23 cellular contexts compared by ENCODE assay signal in genomic region chr17:76434870-76435269, GRCh38. TPM values are rescaled to one million over a fixed set of nuclear protein-coding genes. Genes with fewer than 3 reads are reported as not detected.
DNase-seq lines count a peak whose midpoint lies in the region; ATAC-seq and TF ChIP-seq lines count a peak whose summit lies in the region.
"Had no signal": no experiment of that assay in that cellular context is flagged by ENCODE, and none has a peak within 500 bp of the region (broad histone marks: within the 10 kb centered on the region; RNA-seq: fewer than 3 reads in every experiment).

No MANE protein-coding gene starts in this region.

- no peaks in the 10 kb centered on the region for H3K4me1 ChIP-seq in Caco-2
- no peaks in the 10 kb centered on the region for H3K4me1 ChIP-seq in prostate gland (replicated peaks)
- H3K4me1 ChIP-seq: BE2C, SJCRH30 had no signal

- no peaks in the 10 kb centered on the region for H3K27me3 Mint-ChIP-seq in Caco-2 (ENCODE audit: insufficient read depth, unreplicated experiment)

- no peaks in the 10 kb centered on the region for H3K36me3 ChIP-seq in Caco-2 (ENCODE audit: control insufficient read depth, insufficient read depth, low read length)
- H3K36me3 ChIP-seq in prostate gland, result no peaks in the 10 kb centered on the region
- H3K36me3 ChIP-seq: BE2C had no signal

- intact Hi-C loops in Caco-2 (cut with micrococcal nuclease; ENCODE audit: unreplicated experiment) (no loop called here), prostate gland (cut with DNase I) (no loop called here)

- POLR2A ChIA-PET in Caco-2 (lab: Charles Lee), result no interaction called here

- H3K36me3 Mint-ChIP-seq in Caco-2 (ENCODE audit: insufficient read depth, unreplicated experiment), result no peaks in the 10 kb centered on the region
- peaks cover 8% of the 10 kb centered on the region for H3K36me3 Mint-ChIP-seq in stimulated activated effector memory CD8-positive, alpha-beta T cell treated with anti-CD3 and anti-CD28 coated beads, Interleukin-12 subunit alpha, Interleukin-12 subunit beta, amount 100 ng/mL, for 72 hours

- H3K9me3 ChIP-seq in Caco-2 (no peaks in the 10 kb centered on the region), prostate gland (no peaks in the 10 kb centered on the region)
- H3K9me3 ChIP-seq: BE2C, SJCRH30 had no signal

- H3K27ac ChIP-seq in VCaP (peak overlapping the region; percentile 32), prostate gland (no peak overlapping the region)
- H3K27ac ChIP-seq: 22Rv1, SJCRH30 had no signal

- ATAC-seq in stimulated activated effector memory CD8-positive, alpha-beta T cell treated with anti-CD3 and anti-CD28 coated beads, Interleukin-12 subunit alpha, Interleukin-12 subunit beta, amount 100 ng/mL, for 72 hours, result no peak
- no peak for ATAC-seq in HG03521 (IDR thresholded peaks at IDR 0.05; ENCODE audit: unreplicated experiment)
- ATAC-seq: CD8-positive, alpha-beta T cell; GM12878 had no signal

- WGBS in prostate gland, result 78% methylated on average over 7 of the region's 7 CpGs

- TF ChIP-seq CTCF in Caco-2 (IDR thresholded peaks at IDR 0.05; ENCODE audit: insufficient read depth in 1 of 2, low read depth in 1 of 2, low read length in 1 of 2, severe bottlenecking in 1 of 2, unreplicated experiment in 1 of 2), result no peak
- TF ChIP-seq CTCF in VCaP (conservative IDR thresholded peaks at IDR 0.05), result no peak
- TF ChIP-seq CTCF in fibroblast of mammary gland (conservative IDR thresholded peaks at IDR 0.05; ENCODE audit: control insufficient read depth, insufficient read depth, low read depth, low read length), result no peak
- TF ChIP-seq CTCF in prostate gland (IDR thresholded peaks at IDR 0.05), result no peak

- H3K4me3 ChIP-seq in Caco-2 (ENCODE audit: low read depth, low read length), result no peak overlapping the region
- no peak overlapping the region for H3K4me3 ChIP-seq in fibroblast of mammary gland (ENCODE audit: control insufficient read depth, low read depth, low read length)
- no peak overlapping the region for H3K4me3 ChIP-seq in prostate gland
- H3K4me3 ChIP-seq: GM12878, SJCRH30 had no signal

- CTCF ChIA-PET in Caco-2 (lab: Charles Lee), result interaction anchor here (1.0 kb wide), 2 partner anchors 23 to 49 kb away, joined by 3 to 6 read pairs; no protein-coding TSS in a partner anchor

- peak overlapping the region; percentile 26 for H3K27ac Mint-ChIP-seq in Caco-2 (ENCODE audit: unreplicated experiment)
- H3K27ac Mint-ChIP-seq in stimulated activated effector memory CD8-positive, alpha-beta T cell treated with anti-CD3 and anti-CD28 coated beads, Interleukin-12 subunit alpha, Interleukin-12 subunit beta, amount 100 ng/mL, for 72 hours, result no peak overlapping the region
- H3K27ac Mint-ChIP-seq: CD8-positive, alpha-beta T cell; HFFc6 had no signal

- H3K4me3 Mint-ChIP-seq in Caco-2 (ENCODE audit: unreplicated experiment), result no peak overlapping the region
- H3K4me3 Mint-ChIP-seq in stimulated activated effector memory CD8-positive, alpha-beta T cell treated with anti-CD3 and anti-CD28 coated beads, Interleukin-12 subunit alpha, Interleukin-12 subunit beta, amount 100 ng/mL, for 72 hours, result no peak overlapping the region
- H3K4me3 Mint-ChIP-seq: CD8-positive, alpha-beta T cell; HFFc6 had no signal

- H3K9me3 Mint-ChIP-seq in Caco-2 (ENCODE audit: unreplicated experiment), result no peaks in the 10 kb centered on the region
- H3K9me3 Mint-ChIP-seq in stimulated activated effector memory CD8-positive, alpha-beta T cell treated with anti-CD3 and anti-CD28 coated beads, Interleukin-12 subunit alpha, Interleukin-12 subunit beta, amount 100 ng/mL, for 72 hours, result no peaks in the 10 kb centered on the region
- H3K9me3 Mint-ChIP-seq: CD8-positive, alpha-beta T cell; HFFc6 had no signal

- peaks cover 22% of the 10 kb centered on the region for H3K4me1 Mint-ChIP-seq in Caco-2 (ENCODE audit: low read depth, unreplicated experiment)
- peaks cover 36% of the 10 kb centered on the region for H3K4me1 Mint-ChIP-seq in stimulated activated effector memory CD8-positive, alpha-beta T cell treated with anti-CD3 and anti-CD28 coated beads, Interleukin-12 subunit alpha, Interleukin-12 subunit beta, amount 100 ng/mL, for 72 hours

- peak; percentile 26 for DNase-seq in DMS53 (lab: John Stamatoyannopoulos, UW)
- no peak for DNase-seq in DMS53 treated with DMSO at 0.1 percent for 48 hours (lab: John Stamatoyannopoulos, UW; ENCODE audit: unreplicated experiment)
- DNase-seq in Caco-2, result no peak
- DNase-seq in fibroblast of mammary gland (ENCODE audit: low read depth), result peak; percentile 30
- DNase-seq in prostate gland (ENCODE audit: low spot score), result no peak
- DNase-seq in stimulated activated effector memory CD8-positive, alpha-beta T cell treated with anti-CD3 and anti-CD28 coated beads, Interleukin-12 subunit alpha, Interleukin-12 subunit beta, amount 100 ng/mL, for 72 hours (ENCODE audit: low spot score in 2 of 2), result no peak
- DNase-seq: BE2C; CD8-positive, alpha-beta T cell; DND-41; GDM1; HFFc6; KBM-7; NCI-H1436; NCI-H2029; NCI-H2171 treated with DMSO at 0.1 percent for 48 hours; RPMI8226; SJCRH30 had no signal

- H3K27me3 ChIP-seq in Caco-2 (replicated peaks; ENCODE audit: control insufficient read depth, insufficient read depth, low read length), result no peaks in the 10 kb centered on the region
- H3K27me3 ChIP-seq in prostate gland (replicated peaks; ENCODE audit: insufficient read depth), result no peaks in the 10 kb centered on the region
- H3K27me3 ChIP-seq: BE2C, SJCRH30 had no signal

- no TSS peak for BruUV-seq in Caco-2 (replicated peaks; lab: Mats Ljungman, UMichigan)

- no peak for TF ChIP-seq POLR2A in prostate gland (IDR thresholded peaks at IDR 0.05)

RNA-seq across cellular contexts. Expression of gene UBE2O, which starts 18.1 kb away (rescaled TPM):
- 37.6 and 39.2 TPM in 2 replicates for total RNA-seq in Caco-2 (2022)
- total RNA-seq in prostate gland, result 10 to 100 TPM; 19.9 to 39.8 TPM

RNA-seq across cellular contexts. Expression of gene AANAT, which starts 32.5 kb away (rescaled TPM):
- total RNA-seq in Caco-2 (2022) (not detected in 2 replicates), prostate gland (not detected)
- total RNA-seq: CD8-positive, alpha-beta T cell; H1; NCI-H460 had no signal

RNA-seq across cellular contexts. Expression of gene SPHK1, which starts 50.5 kb away (rescaled TPM):
- total RNA-seq in Caco-2 (2022) (6.7 and 7.7 TPM in 2 replicates), prostate gland (10 to 100 TPM in 1 of 2 donors, 1 to 10 TPM in 1; 6.6 to 34.1 TPM)

Comparison
In these comparisons a context has a peak if more than half of its experiments do, and no peak if none do; other contexts are left out.
1. DNase-seq: peak in DMS53 (single experiment) and fibroblast of mammary gland (single experiment); none in DMS53 treated with DMSO at 0.1 percent for 48 hours (single experiment), Caco-2 (0 of 2), prostate gland (single experiment) and stimulated activated effector memory CD8-positive, alpha-beta T cell treated with anti-CD3 and anti-CD28 coated beads, Interleukin-12 subunit alpha, Interleukin-12 subunit beta, amount 100 ng/mL, for 72 hours (0 of 2).